8 cellular contexts compared by ENCODE assay signal in genomic region chr7:29987821-29988317, GRCh38. TPM values are rescaled to one million over a fixed set of nuclear protein-coding genes. Genes with fewer than 3 reads are reported as not detected.
DNase-seq lines count a peak whose midpoint lies in the region; ATAC-seq, FAIRE-seq and TF ChIP-seq lines count a peak whose summit lies in the region.

No MANE protein-coding gene starts in this region.

- H3K4me1 ChIP-seq in A549, result peaks cover 14% of the 10 kb centered on the region
- peaks cover 41% of the 10 kb centered on the region for H3K4me1 ChIP-seq in PC-3 (ENCODE audit: insufficient read depth, low read length)

- H3K4me3 ChIP-seq in A549 (peak overlapping the region; percentile 92), PC-3 (ENCODE audit: low read length) (peak overlapping the region; percentile 97), dorsolateral prefrontal cortex (peak overlapping the region; percentile 74 to 99 (median 95))

- ATAC-seq in A549 (peak; percentile 39 to 72), PC-3 (peak; percentile 71), GM21576 (IDR thresholded peaks at IDR 0.05; ENCODE audit: unreplicated experiment) (no peak), GM18519 (IDR thresholded peaks at IDR 0.05; ENCODE audit: low FRiP score, unreplicated experiment) (no peak)

- TF ChIP-seq POLR2A in A549 (IDR thresholded peaks at IDR 0.05; ENCODE audit: low read length), result no peak

- FAIRE-seq in A549 (lab: Jason Lieb, UNC), result no peak

- H3K27me3 ChIP-seq in PC-3 (ENCODE audit: low read length), result no peaks in the 10 kb centered on the region
- no peaks in the 10 kb centered on the region for H3K27me3 ChIP-seq in dorsolateral prefrontal cortex

- peak overlapping the region; percentile 94 for H3K4me2 ChIP-seq in A549
- peak overlapping the region; percentile 90 for H3K4me2 ChIP-seq in PC-3 (ENCODE audit: low read length)

- H3K9me3 ChIP-seq in A549 (peaks cover 5% of the 10 kb centered on the region; the same call in 2 of the 3 replicates), PC-3 (ENCODE audit: low read length) (no peaks in the 10 kb centered on the region)

- no peaks in the 10 kb centered on the region for H3K36me3 ChIP-seq in PC-3 (ENCODE audit: low read depth, low read length)

- peak overlapping the region; percentile 94 for H3K9ac ChIP-seq in PC-3 (ENCODE audit: low read length)

- peak overlapping the region; percentile 92 to 97 for H3K27ac ChIP-seq in A549
- peak overlapping the region; percentile 94 for H3K27ac ChIP-seq in PC-3 (ENCODE audit: low read length)
- H3K27ac ChIP-seq in dorsolateral prefrontal cortex, result peak overlapping the region in 58 of 59 donors; percentile 87 to 100 (median 97)

- POLR2A ChIA-PET in A549 (lab: Yijun Ruan, JAX) (interaction anchor here (1.0 kb wide), 1 partner anchor 39 kb away, joined by 8 read pairs; the partner anchor contains the start of gene FKBP14), PC-3 (lab: Charles Lee; ENCODE audit: unreplicated experiment) (interaction anchor here (0.7 kb wide), 2 partner anchors 16 to 18 kb away, joined by 4 to 12 read pairs; no protein-coding TSS in a partner anchor)

- H3F3A ChIP-seq in PC-3 (ENCODE audit: low read length, unreplicated experiment), result peaks cover 3% of the 10 kb centered on the region

- TF ChIP-seq RAD21 in A549 (conservative IDR thresholded peaks at IDR 0.05 in 1 of 2, IDR thresholded peaks at IDR 0.05 in 1 of 2), result no peak

- H3K79me2 ChIP-seq in PC-3 (ENCODE audit: low read length), result peaks cover 58% of the 10 kb centered on the region

- H2AFZ ChIP-seq in PC-3 (ENCODE audit: low read length), result peak overlapping the region; percentile 95

- intact Hi-C loops in PC-3 (cut with micrococcal nuclease), result loop anchor here (1.0 to 5.0 kb wide), 3 partner anchors 39 to 154 kb away; no protein-coding TSS in a partner anchor
- intact Hi-C loops in dorsolateral prefrontal cortex (cut with DNase I), result loop anchor here (1.0 to 10.0 kb wide), 3 partner anchors 38 to 63 kb away; partner anchors contain the start of gene FKBP14 (in 2 of the 2)

- CTCF ChIA-PET in A549 (lab: Yijun Ruan, JAX), result interaction anchor here (0.7 to 1.7 kb wide), 3 partner anchors 23 to 798 kb away, joined by 3 to 6 read pairs (median 3); no protein-coding TSS in a partner anchor
- CTCF ChIA-PET in PC-3 (lab: Charles Lee), result no interaction called here

- no peaks in the 10 kb centered on the region for H3K9me2 ChIP-seq in PC-3 (replicated peaks; ENCODE audit: low read length)

- H4K20me1 ChIP-seq in PC-3 (ENCODE audit: low read length), result no peaks in the 10 kb centered on the region

- DNase-seq in A549 (ENCODE audit: low read depth in 1 of 2, low spot score in 1 of 2), result peak; percentile 69 to 91
- DNase-seq in GM04503 (ENCODE audit: low read depth), result peak; percentile 59
- DNase-seq in PC-3, result peak; percentile 94
- DNase-seq in dorsolateral prefrontal cortex, result no peak
- peak; percentile 78 for DNase-seq in myocyte (ENCODE audit: low read depth)
- DNase-seq in NCI-H2107 treated with DMSO at 0.1 percent for 48 hours (lab: John Stamatoyannopoulos, UW; ENCODE audit: unreplicated experiment), result no peak

- TF ChIP-seq CTCF in A549 (IDR thresholded peaks at IDR 0.05) (no peak), PC-3 (conservative IDR thresholded peaks at IDR 0.05; ENCODE audit: low read depth, low read length) (no peak), dorsolateral prefrontal cortex (IDR thresholded peaks at IDR 0.05 in 54 of 56, conservative IDR thresholded peaks at IDR 0.05 in 2 of 56; ENCODE audit: low read depth in 1 of 56, partially characterized antibody in 56 of 56) (no peak)

- 8% methylated on average over 8 of the region's 8 CpGs for WGBS in A549 (ENCODE audit: missing lambda C conversion rate)

- BruUV-seq in PC-3 (replicated peaks; lab: Mats Ljungman, UMichigan), result no TSS peak

- TF ChIP-seq EP300 in A549 (IDR thresholded peaks at IDR 0.05), result no peak

TF ChIP-seq in A549, 52 proteins besides CTCF, POLR2A, EP300 and RAD21:
- no peak for TF ChIP-seq SREBF2 (IDR thresholded peaks at IDR 0.05)
- TF ChIP-seq CEBPB (IDR thresholded peaks at IDR 0.05), result peak in 1 of 2 experiments; percentile 74; a peak in 2 of 4 replicates
- no peak for TF ChIP-seq BHLHE40 (IDR thresholded peaks at IDR 0.05; ENCODE audit: low read depth, low read length)
- TF ChIP-seq HDAC2 (IDR thresholded peaks at IDR 0.05), result 0 out of 2 replicates have a peak, but pooled peaks have one; percentile 1
- TF ChIP-seq HES2 (IDR thresholded peaks at IDR 0.05), result no peak
- TF ChIP-seq GATA3 (IDR thresholded peaks at IDR 0.05; ENCODE audit: borderline replicate concordance), result peak; percentile 33; the same call in 1 of the 2 replicates
- TF ChIP-seq MAX (IDR thresholded peaks at IDR 0.05), result peak; percentile 68
- 0 out of 2 replicates have a peak, but pooled peaks have one; percentile 53 for TF ChIP-seq HOXB13 (CRISPR knock-in tag; IDR thresholded peaks at IDR 0.05; ENCODE audit: low read depth)
- peak; percentile 72; the same call in 1 of the 2 replicates for TF ChIP-seq MYC (IDR thresholded peaks at IDR 0.05; ENCODE audit: borderline replicate concordance, low read length)
- TF ChIP-seq HOXB5 (CRISPR knock-in tag; IDR thresholded peaks at IDR 0.05), result no peak
- TF ChIP-seq JUNB (IDR thresholded peaks at IDR 0.05), result peak; percentile 59; the same call in 1 of the 2 replicates
- peak; percentile 89 for TF ChIP-seq FOSL2 (IDR thresholded peaks at IDR 0.05)
- peak; percentile 97 for TF ChIP-seq FOSL2 (CRISPR knock-in tag; IDR thresholded peaks at IDR 0.05)

RNA-seq across cellular contexts. Expression of gene SCRN1, which starts 1.7 kb away (rescaled TPM):
- polyA plus RNA-seq in A549 (2011; rRNA removed), result 80.0 and 88.9 TPM in 2 replicates
- polyA plus RNA-seq in A549 (2012; cell fraction: cytosol; rRNA removed), result 19.3 and 23.4 TPM in 2 replicates
- 16.8 and 22.4 TPM in 2 replicates for polyA plus RNA-seq in A549 (2012; cell fraction: nucleus; rRNA removed)
- polyA plus RNA-seq in A549 (2017; fragmentation: RNase III; extraction: RNeasy Plus Mini Kit Qiagen cat#74134 plus additional on column Dnase treatment), result 46.2 to 49.7 TPM (median 49.1 TPM) in 3 replicates
- polyA minus RNA-seq in A549 (2011; rRNA and poly(A)+ RNA removed), result 71.8 and 78.4 TPM in 2 replicates
- total RNA-seq in PC-3 (2014; rRNA removed), result 33.9 and 37.9 TPM in 2 replicates
- total RNA-seq in dorsolateral prefrontal cortex, result 100 to 1,000 TPM; 200 to 387 (median 298) TPM
- total RNA-seq in myocyte, result 86.0 and 94.5 TPM in 2 replicates
- polyA plus RNA-seq in myocyte (2012), result 94.4 TPM

RNA-seq across cellular contexts. Expression of gene FKBP14, which starts 38.6 kb away (rescaled TPM):
- polyA plus RNA-seq in A549 (2011; rRNA removed) (17.7 and 22.8 TPM in 2 replicates), A549 (2017; fragmentation: RNase III; extraction: RNeasy Plus Mini Kit Qiagen cat#74134 plus additional on column Dnase treatment) (10.6 to 11.1 TPM (median 10.7 TPM) in 3 replicates)
- polyA plus RNA-seq in A549 (2012; cell fraction: cytosol; rRNA removed), result 3.7 and 3.9 TPM in 2 replicates
- 1.6 and 2.3 TPM in 2 replicates for polyA plus RNA-seq in A549 (2012; cell fraction: nucleus; rRNA removed)
- 4.7 and 6.4 TPM in 2 replicates for polyA minus RNA-seq in A549 (2011; rRNA and poly(A)+ RNA removed)
- total RNA-seq in PC-3 (2014; rRNA removed) (9.0 and 10.1 TPM in 2 replicates), dorsolateral prefrontal cortex (10 to 100 TPM in 102 of 120 experiments, 1 to 10 TPM in 18; 7.0 to 20.9 (median 12.4) TPM), myocyte (26.8 and 37.1 TPM in 2 replicates)
- 22.9 TPM for polyA plus RNA-seq in myocyte (2012)

RNA-seq across cellular contexts. Expression of gene PLEKHA8, which starts 40.3 kb away (rescaled TPM):
- polyA plus RNA-seq in A549 (2011; rRNA removed) (10.6 and 10.9 TPM in 2 replicates), A549 (2017; fragmentation: RNase III; extraction: RNeasy Plus Mini Kit Qiagen cat#74134 plus additional on column Dnase treatment) (5.9 to 6.6 TPM (median 6.2 TPM) in 3 replicates)
- polyA plus RNA-seq in A549 (2012; cell fraction: cytosol; rRNA removed), result 1.7 TPM in 2 replicates
- polyA plus RNA-seq in A549 (2012; cell fraction: nucleus; rRNA removed), result 0.94 and 1.8 TPM in 2 replicates
- polyA minus RNA-seq in A549 (2011; rRNA and poly(A)+ RNA removed), result 8.5 and 9.8 TPM in 2 replicates
- total RNA-seq in PC-3 (2014; rRNA removed) (8.4 and 10.4 TPM in 2 replicates), dorsolateral prefrontal cortex (10 to 100 TPM; 11.8 to 29.6 (median 17.7) TPM), myocyte (11.9 and 15.3 TPM in 2 replicates)
- 6.9 TPM for polyA plus RNA-seq in myocyte (2012)

Comparison
In these comparisons a context has a peak if more than half of its experiments do, and no peak if none do; other contexts are left out.
1. ATAC-seq: peak in A549 (2 of 2) and PC-3 (single experiment); none in GM21576 (single experiment) and GM18519 (single experiment).
2. DNase-seq: peak in A549 (2 of 2), GM04503 (single experiment), PC-3 (single experiment) and myocyte (single experiment); none in dorsolateral prefrontal cortex (0 of 10) and NCI-H2107 treated with DMSO at 0.1 percent for 48 hours (single experiment).
3. Peak in every context shown above with its lines, with median percentiles within 50 percentile points of each other: H3K27ac ChIP-seq and H3K4me3 ChIP-seq.